In genomic region chr12:124453419-124454351, GRCh38 we compare ENCODE assay signal across 8 cellular contexts.
A peak's percentile ranks its signal among the peaks of the same experiment; 100 is the strongest.
DNase-seq lines count a peak whose midpoint lies in the region; ATAC-seq and TF ChIP-seq lines count a peak whose summit lies in the region.

No MANE protein-coding gene starts in this region.

- H3K27me3 Mint-ChIP-seq in T-helper 17 cell (no peaks in the 10 kb centered on the region), immature natural killer cell (ENCODE audit: low read depth in 3 of 3) (peaks cover 12 to 22% (median 16%) of the 10 kb centered on the region in 3 donors)

- H3K4me1 Mint-ChIP-seq in T-helper 17 cell = peaks cover 38% of the 10 kb centered on the region
- H3K4me1 Mint-ChIP-seq in immature natural killer cell = peaks cover 87 to 88% of the 10 kb centered on the region in 2 donors

- no peak for TF ChIP-seq CTCF in BJ (IDR thresholded peaks at IDR 0.05; ENCODE audit: insufficient read depth, low read depth, low read length)

- CTCF ChIA-PET in BJ (lab: Yijun Ruan, JAX) = interaction anchor here (0.6 to 2.0 kb wide), 4 partner anchors 11 to 312 kb away, joined by 3 to 5 read pairs (median 4); no protein-coding TSS in a partner anchor

- no peaks in the 10 kb centered on the region for H3K27me3 ChIP-seq in BJ (ENCODE audit: control insufficient read depth, insufficient read depth, low read length)

- peak overlapping the region; percentile 81 for H3K4me3 Mint-ChIP-seq in T-helper 17 cell
- peak overlapping the region; percentile 57 to 81 (median 71) for H3K4me3 Mint-ChIP-seq in immature natural killer cell

- no peaks in the 10 kb centered on the region for H3K36me3 Mint-ChIP-seq in T-helper 17 cell (ENCODE audit: low read depth)
- H3K36me3 Mint-ChIP-seq in immature natural killer cell = peaks cover 4 to 5% (median 4%) of the 10 kb centered on the region in 3 donors

- H3K27ac Mint-ChIP-seq in T-helper 17 cell (peak overlapping the region; percentile 77), immature natural killer cell (peak overlapping the region; percentile 91 to 97 (median 92))

- peak; percentile 70 for ATAC-seq in GM19372 (IDR thresholded peaks at IDR 0.05; ENCODE audit: low read depth, unreplicated experiment)
- peak; percentile 56 for ATAC-seq in HG03457 (IDR thresholded peaks at IDR 0.05; ENCODE audit: unreplicated experiment)
- peak; percentile 80 for ATAC-seq in T-helper 17 cell

- no peaks in the 10 kb centered on the region for H3K9me3 Mint-ChIP-seq in immature natural killer cell

- DNase-seq in BJ (ENCODE audit: low read depth) = peak; percentile 34
- peak; percentile 48 to 75 (median 51) for DNase-seq in T-helper 17 cell
- DNase-seq in amniotic stem cell (lab: John Stamatoyannopoulos, UW) = peak; percentile 36
- DNase-seq in immature natural killer cell = peak; percentile 92 to 93 (median 93)
- peak; percentile 54 to 67 for DNase-seq in stimulated activated CD4-positive, alpha-beta T cell treated with anti-CD3 and anti-CD28 coated beads, Interleukin-2, amount 100 ng/mL, for 48 hours
- DNase-seq in DMS153 treated with DMSO at 0.1 percent for 48 hours (lab: John Stamatoyannopoulos, UW; ENCODE audit: unreplicated experiment) = no peak

- H3K9me3 ChIP-seq in T-helper 17 cell (ENCODE audit: control insufficient read depth, low read length, poor library complexity, severe bottlenecking) = no peaks in the 10 kb centered on the region

- H3K36me3 ChIP-seq in BJ (ENCODE audit: control insufficient read depth, insufficient read depth, low read length) = peaks cover 18% of the 10 kb centered on the region

- POLR2A ChIA-PET in BJ (lab: Charles Lee) = no interaction called here

- no peak overlapping the region for H3K4me3 ChIP-seq in BJ (ENCODE audit: low read depth, low read length)
